In genomic region chr1:201268604-201269151, GRCh38 we compare ENCODE assay signal across 12 cellular contexts. TPM values are rescaled to one million over a fixed set of nuclear protein-coding genes. Genes with fewer than 3 reads are reported as not detected.
DNase-seq lines count a peak whose midpoint lies in the region; ATAC-seq, FAIRE-seq and TF ChIP-seq lines count a peak whose summit lies in the region.
"Had no signal": no experiment of that assay in that cellular context is flagged by ENCODE, and none has a peak within 500 bp of the region (broad histone marks: within the 10 kb centered on the region; RNA-seq: fewer than 3 reads in every experiment).

No MANE protein-coding gene starts in this region.

- H3K4me3 ChIP-seq in A673 (ENCODE audit: low read depth, low read length, poor library complexity, severe bottlenecking) (no peak overlapping the region), K562 (no peak overlapping the region)
- H3K4me3 ChIP-seq: upper lobe of right lung had no signal

- no peaks in the 10 kb centered on the region for H3K9me1 ChIP-seq in K562 (ENCODE audit: control insufficient read depth, insufficient read depth, low read length)

- H3K36me3 Mint-ChIP-seq in mesothelial cell of epicardium: no peaks in the 10 kb centered on the region

- H3K4me1 Mint-ChIP-seq in mesothelial cell of epicardium: peaks cover 36% of the 10 kb centered on the region

- no peak for TF ChIP-seq POLR2A in K562 (conservative IDR thresholded peaks at IDR 0.05)

- no peaks in the 10 kb centered on the region for H3K79me2 ChIP-seq in K562 (ENCODE audit: control insufficient read depth, insufficient read depth, low read length)

- no peak overlapping the region for H3K4me3 Mint-ChIP-seq in mesothelial cell of epicardium
- H3K4me3 Mint-ChIP-seq: activated CD8-positive, alpha-beta T cell treated with anti-CD3 and anti-CD28 coated beads, Interleukin-2, amount 10 ng/mL, durations not matched to agents 7 days and 5 days had no signal

- TF ChIP-seq RAD21 in K562 (CRISPR knock-in tag; conservative IDR thresholded peaks at IDR 0.05 in 1 of 2, IDR thresholded peaks at IDR 0.05 in 1 of 2): no peak

- DNase-seq in A673 (ENCODE audit: low spot score) (peak; percentile 74), GOT3 (lab: John Stamatoyannopoulos, UW) (peak; percentile 76), K562 (ENCODE audit: extremely low read depth in 1 of 4, low spot score in 3 of 4) (no peak), left lobe of liver (ENCODE audit: low spot score) (peak; percentile 37), mesothelial cell of epicardium (ENCODE audit: low spot score in 2 of 2, unreplicated experiment in 2 of 2) (no peak), LoVo (ENCODE audit: low spot score) (no peak)
- DNase-seq in activated CD4-positive, alpha-beta T cell treated with anti-CD3 and anti-CD28 coated beads for 1 hour: no peak
- DNase-seq: activated CD8-positive, alpha-beta T cell treated with anti-CD3 and anti-CD28 coated beads, Interleukin-2, amount 10 ng/mL, durations not matched to agents 7 days and 5 days; NCI-H1930; upper lobe of right lung had no signal

- H3K27ac ChIP-seq in A673 (ENCODE audit: low read depth, low read length, poor library complexity, severe bottlenecking) (peak overlapping the region; percentile 99), K562 (ENCODE audit: extremely low read depth, low read depth, low read length) (no peak overlapping the region)
- H3K27ac ChIP-seq: upper lobe of right lung had no signal

- POLR2A ChIA-PET in A673 (lab: Charles Lee; ENCODE audit: low non-redundant PET): interaction anchor here (0.7 to 1.9 kb wide), 2 partner anchors 14 to 18 kb away, joined by 3 to 9 read pairs; partner anchors contain the start of gene PKP1
- POLR2A ChIA-PET in K562 (lab: Yijun Ruan, JAX): interaction anchor here (0.7 kb wide), 1 partner anchor 112 kb away, joined by 4 read pairs; no protein-coding TSS in a partner anchor

- H3K36me3 ChIP-seq in A673 (ENCODE audit: insufficient read depth, low read length, poor library complexity, severe bottlenecking): no peaks in the 10 kb centered on the region
- H3K36me3 ChIP-seq in K562 (ENCODE audit: control insufficient read depth, insufficient read depth, low read length): no peaks in the 10 kb centered on the region
- H3K36me3 ChIP-seq: upper lobe of right lung had no signal

- H3K27me3 Mint-ChIP-seq in mesothelial cell of epicardium (ENCODE audit: low read depth): peaks cover 32% of the 10 kb centered on the region

- FAIRE-seq in K562 (lab: Jason Lieb, UNC): no peak
- FAIRE-seq: frontal cortex had no signal

- BruUV-seq in A673 (replicated peaks; lab: Mats Ljungman, UMichigan): no TSS peak
- BruUV-seq in K562 (replicated peaks; lab: Mats Ljungman, UMichigan): no TSS peak

- H3K27ac Mint-ChIP-seq in mesothelial cell of epicardium: no peak overlapping the region
- H3K27ac Mint-ChIP-seq: activated CD8-positive, alpha-beta T cell treated with anti-CD3 and anti-CD28 coated beads, Interleukin-2, amount 10 ng/mL, durations not matched to agents 7 days and 5 days had no signal

- H4K20me1 ChIP-seq in K562 (replicated peaks; ENCODE audit: control insufficient read depth, insufficient read depth, low read length): peaks cover 9% of the 10 kb centered on the region; the same call in 1 of the 2 replicates

- H3K9ac ChIP-seq in K562 (ENCODE audit: insufficient read depth in 1 of 2, low read depth in 2 of 2, low read length in 2 of 2): 0 out of 4 replicates have a peak overlapping the region, but pooled peaks of 1 of the 2 experiments have one; percentile 12

- H3K4me2 ChIP-seq in K562 (ENCODE audit: insufficient read depth, low read length): no peak overlapping the region

- WGBS in K562 (ENCODE audit: insufficient coverage, low coverage, missing lambda C conversion rate): under 1% methylated on average over 12 of the region's 12 CpGs

- H3K4me1 ChIP-seq in A673 (ENCODE audit: insufficient read depth, low read length, poor library complexity, severe bottlenecking) (peaks cover 83% of the 10 kb centered on the region), K562 (replicated peaks in 1 of 2; ENCODE audit: control insufficient read depth in 2 of 2, insufficient read depth in 2 of 2, low read length in 2 of 2) (no peaks in the 10 kb centered on the region)
- H3K4me1 ChIP-seq: upper lobe of right lung had no signal

- H2AFZ ChIP-seq in K562 (ENCODE audit: low read depth, low read length): no peak overlapping the region

- in situ Hi-C loops in K562 (cut with MboI): no loop called here

- no peaks in the 10 kb centered on the region for H3K9me3 Mint-ChIP-seq in mesothelial cell of epicardium

- intact Hi-C loops in A673 (cut with micrococcal nuclease; ENCODE audit: unreplicated experiment) (loop anchor here (1.0 to 5.0 kb wide), 3 partner anchors 15 to 1586 kb away; partner anchors contain the start of gene PKP1), K562 (cut with micrococcal nuclease) (no loop called here)

- H3K9me3 ChIP-seq in A673 (ENCODE audit: low read depth, low read length, poor library complexity, severe bottlenecking) (no peaks in the 10 kb centered on the region), K562 (replicated peaks; ENCODE audit: control insufficient read depth, insufficient read depth, low read depth, low read length) (no peaks in the 10 kb centered on the region)
- H3K9me3 ChIP-seq: upper lobe of right lung had no signal

- CTCF ChIA-PET in A673 (lab: Charles Lee): no interaction called here
- CTCF ChIA-PET in K562 (lab: Yijun Ruan, JAX; ENCODE audit: low intra/inter-chr PET ratio): no interaction called here

- TF ChIP-seq EP300 in K562 (IDR thresholded peaks at IDR 0.05; ENCODE audit: low read length): no peak

- H3K27me3 ChIP-seq in A673 (replicated peaks; ENCODE audit: insufficient read depth, low read depth, low read length, poor library complexity) (no peaks in the 10 kb centered on the region), K562 (ENCODE audit: control insufficient read depth in 2 of 2, insufficient read depth in 2 of 2, low read length in 2 of 2) (peaks cover 24 to 53% of the 10 kb centered on the region in 2 experiments; a peak in 4 of 5 replicates)
- H3K27me3 ChIP-seq: upper lobe of right lung had no signal

- TF ChIP-seq CTCF in A673 (conservative IDR thresholded peaks at IDR 0.05; ENCODE audit: low read depth, low read length): no peak
- no peak for TF ChIP-seq CTCF in K562 (IDR thresholded peaks at IDR 0.05 in 2 of 3, conservative IDR thresholded peaks at IDR 0.05 in 1 of 3; ENCODE audit: insufficient read depth in 2 of 3, low read depth in 1 of 3, low read length in 3 of 3)
- no peak for TF ChIP-seq CTCF in mesothelial cell of epicardium (IDR thresholded peaks at IDR 0.05; ENCODE audit: unreplicated experiment)

- ATAC-seq in K562 (no peak), left lobe of liver (no peak), GM19035 (IDR thresholded peaks at IDR 0.05; ENCODE audit: unreplicated experiment) (no peak)
- ATAC-seq: activated CD8-positive, alpha-beta T cell treated with anti-CD3 and anti-CD28 coated beads, Interleukin-2, amount 10 ng/mL, durations not matched to agents 7 days and 5 days; upper lobe of right lung had no signal

TF ChIP-seq in K562, 482 proteins besides CTCF, POLR2A, EP300 and RAD21 (continues in another document):
- TF ChIP-seq FOSL1 (tag; conservative IDR thresholded peaks at IDR 0.05) (peak; percentile 63), NFIC (IDR thresholded peaks at IDR 0.05) (peak; percentile 58), ATF3 (IDR thresholded peaks at IDR 0.05) (peak; percentile 8; the same call in 1 of the 2 replicates), ATF3 (CRISPR knock-in tag; conservative IDR thresholded peaks at IDR 0.05) (no peak), ZNF280A (IDR thresholded peaks at IDR 0.05; ENCODE audit: low read depth, partially characterized antibody) (no peak)

RNA-seq across cellular contexts. Expression of gene PKP1, which starts 14.6 kb away (rescaled TPM):
- total RNA-seq in A673 (2021): 492 and 535 TPM in 2 replicates
- not detected in 2 replicates for total RNA-seq in K562 (2011; cell fraction: chromatin; rRNA removed; ENCODE audit: low replicate concordance)
- not detected in 2 replicates for total RNA-seq in K562 (2011; cell fraction: nucleolus; rRNA removed)
- not detected in 2 replicates for total RNA-seq in K562 (2011; cell fraction: nucleoplasm; rRNA removed)
- total RNA-seq in K562 (2014; rRNA removed): not detected in 2 replicates
- total RNA-seq in K562 (2014; rRNA removed; fragmentation: Illumina TruSeq; extraction: Trizol): not detected in 2 replicates
- total RNA-seq in K562 (2015; rRNA removed; fragmentation: Illumina TruSeq; extraction: Trizol): not detected in 2 replicates
- not detected in 2 replicates for total RNA-seq in K562 (2021)
- not detected in 2 replicates for polyA plus RNA-seq in K562 (2011; rRNA removed)
- polyA plus RNA-seq in K562 (2011; cell fraction: cytosol; rRNA removed): not detected in 2 replicates
- polyA plus RNA-seq in K562 (2011; cell fraction: nucleus; rRNA removed): not detected in 2 replicates
- not detected in 2 replicates for polyA plus RNA-seq in K562 (2012)
- polyA plus RNA-seq in K562 (2014; fragmentation: Illumina TruSeq; extraction: Trizol): not detected in 2 replicates
- not detected for polyA plus RNA-seq in K562 (2014; fragmentation: Nextera tagmentation; extraction: Ambion mirVana)
- not detected in 2 replicates for polyA plus RNA-seq in K562 (2014; rRNA removed)
- not detected in 2 replicates for polyA minus RNA-seq in K562 (2011; rRNA and poly(A)+ RNA removed)
- not detected in 2 replicates for polyA minus RNA-seq in K562 (2011; cell fraction: cytosol; rRNA and poly(A)+ RNA removed)
- polyA minus RNA-seq in K562 (2011; cell fraction: nucleus; rRNA and poly(A)+ RNA removed): not detected in 2 replicates
- 0.03 TPM for total RNA-seq in left lobe of liver
- 0.54 to 0.58 TPM (median 0.57 TPM) in 3 replicates for total RNA-seq in mesothelial cell of epicardium
- total RNA-seq: activated CD8-positive, alpha-beta T cell treated with anti-CD3 and anti-CD28 coated beads, Interleukin-2, amount 10 ng/mL, durations not matched to agents 7 days and 5 days had no signal

Comparison
In these comparisons a context has a peak if more than half of its experiments do, and no peak if none do; other contexts are left out.
1. DNase-seq: peak in A673 (single experiment), GOT3 (single experiment) and left lobe of liver (single experiment); none in K562 (0 of 4), activated CD4-positive, alpha-beta T cell treated with anti-CD3 and anti-CD28 coated beads for 1 hour (single experiment), mesothelial cell of epicardium (0 of 2) and LoVo (single experiment).
2. RNA of gene PKP1, which starts 14.6 kb away (total RNA-seq): 492 to 535 TPM in A673; 0.54 to 0.58 TPM in mesothelial cell of epicardium, 0.03 TPM in left lobe of liver (single experiment) and not detected in K562; every median in the first group is over 100 times any median in the second.